16 cellular contexts compared by ENCODE assay signal in the genomic region with DNA sequence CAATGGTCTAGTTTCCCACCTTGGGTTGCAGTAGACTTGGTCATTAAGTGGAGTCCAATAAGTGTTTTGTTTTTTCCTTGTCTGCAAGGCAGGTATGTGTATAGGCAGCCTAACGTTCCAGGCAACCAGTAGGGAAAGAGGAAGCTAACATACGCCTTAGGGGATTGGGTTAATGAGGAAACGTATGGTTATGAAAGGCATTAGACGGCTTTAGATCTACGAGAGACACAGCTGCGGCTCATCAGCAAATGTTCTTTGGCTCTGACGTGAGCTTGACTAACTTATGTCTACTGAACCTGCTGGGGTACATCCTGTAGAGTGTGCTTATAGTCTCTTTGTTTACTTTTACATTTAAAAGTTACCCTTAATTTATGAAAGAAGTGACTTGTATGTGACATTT.
DNase-seq lines count a peak whose midpoint lies in the region; ATAC-seq and TF ChIP-seq lines count a peak whose summit lies in the region.
"Had no signal": no experiment of that assay in that cellular context is flagged by ENCODE, and none has a peak within 500 bp of the region (broad histone marks: within the 10 kb centered on the region; RNA-seq: fewer than 3 reads in every experiment).

No MANE protein-coding gene starts in this region.

- no TSS peak for BruUV-seq in IMR-90 (replicated peaks; lab: Mats Ljungman, UMichigan)

- peak overlapping the region; percentile 48; the same call in 1 of the 2 replicates for H2AK5ac ChIP-seq in IMR-90 (ENCODE audit: low read depth, low read length)

- no peaks in the 10 kb centered on the region for H3K36me3 ChIP-seq in IMR-90 (ENCODE audit: control insufficient read depth, insufficient read depth, low read length)
- H3K36me3 ChIP-seq: breast epithelium, stomach had no signal

- H2BK20ac ChIP-seq in IMR-90 (ENCODE audit: low read depth, low read length), result no peak overlapping the region

- no peaks in the 10 kb centered on the region for H4K20me1 ChIP-seq in IMR-90 (ENCODE audit: insufficient read depth, low read length)

- H2BK15ac ChIP-seq in IMR-90 (ENCODE audit: low read depth, low read length), result 0 out of 3 replicates have a peak overlapping the region, but pooled peaks have one; percentile 27

- 0 out of 4 replicates have a peak overlapping the region, but pooled peaks of 1 of the 2 experiments have one; percentile 23 for H4K8ac ChIP-seq in IMR-90 (ENCODE audit: low read depth in 2 of 2, low read length in 2 of 2)

- TF ChIP-seq CTCF in IMR-90 (conservative IDR thresholded peaks at IDR 0.05; ENCODE audit: low read depth, low read length), result no peak
- TF ChIP-seq CTCF in RWPE1 (conservative IDR thresholded peaks at IDR 0.05; ENCODE audit: low read depth), result no peak

- H3K23ac ChIP-seq in IMR-90 (ENCODE audit: low read depth, low read length), result 0 out of 2 replicates have a peak overlapping the region, but pooled peaks have one; percentile 13

- no peak for TF ChIP-seq RAD21 in IMR-90 (IDR thresholded peaks at IDR 0.05; ENCODE audit: low read length)

- H3K9me1 ChIP-seq in IMR-90 (ENCODE audit: insufficient read depth, low read length), result peaks cover 3% of the 10 kb centered on the region; the same call in 1 of the 2 replicates

- H3K27me3 ChIP-seq in IMR-90 (ENCODE audit: control insufficient read depth, insufficient read depth, low read length), result no peaks in the 10 kb centered on the region
- H3K27me3 ChIP-seq: breast epithelium, stomach had no signal

- no peak overlapping the region for H3K4ac ChIP-seq in IMR-90 (ENCODE audit: low read depth, low read length)

- peaks cover 5% of the 10 kb centered on the region for H3K4me1 ChIP-seq in IMR-90 (ENCODE audit: control insufficient read depth, insufficient read depth, low read length)
- H3K4me1 ChIP-seq: breast epithelium had no signal

- peaks cover 9 to 13% of the 10 kb centered on the region in 2 experiments for H3K79me1 ChIP-seq in IMR-90 (ENCODE audit: low read depth in 1 of 2, low read length in 2 of 2)

- 43% methylated on average over 1 of the region's 7 CpGs; no CpG with 5 or more reads in 1 of the 2 experiments for WGBS in IMR-90 (ENCODE audit: extremely low coverage in 2 of 2, insufficient read length in 1 of 2), 2 experiments

- in situ Hi-C loops in IMR-90 (cut with MboI; ENCODE audit: low sequenced_read_pairs), result no loop called here

- no peak overlapping the region for H4K91ac ChIP-seq in IMR-90 (ENCODE audit: insufficient read depth, low read depth, low read length)

- H3K14ac ChIP-seq in IMR-90 (replicated peaks; ENCODE audit: low read depth, low read length), result no peak overlapping the region

- no peak for TF ChIP-seq POLR2A in IMR-90 (IDR thresholded peaks at IDR 0.05; ENCODE audit: low read depth, low read length)

- H2AFZ ChIP-seq in IMR-90 (replicated peaks; ENCODE audit: low read length, poor library complexity), result no peak overlapping the region

- ATAC-seq in IMR-90 (ENCODE audit: low read depth) (no peak), sciatic nerve (peak; percentile 48), HG02884 (IDR thresholded peaks at IDR 0.05; ENCODE audit: unreplicated experiment) (no peak), GM21737 (IDR thresholded peaks at IDR 0.05; ENCODE audit: unreplicated experiment) (no peak)
- ATAC-seq: Panc1 had no signal

- no peak overlapping the region for H3K56ac ChIP-seq in IMR-90 (ENCODE audit: extremely low read depth, insufficient read depth, low read length)

- no peak overlapping the region for H3K4me3 ChIP-seq in IMR-90 (ENCODE audit: insufficient read depth, low read depth, low read length)
- H3K4me3 ChIP-seq: breast epithelium, stomach had no signal

- no peak overlapping the region for H2AK9ac ChIP-seq in IMR-90 (replicated peaks; ENCODE audit: low read depth, low read length, poor library complexity)

- H3K27ac ChIP-seq in IMR-90 (ENCODE audit: insufficient read depth, low read length) (no peak overlapping the region), RWPE1 (no peak overlapping the region)
- H3K27ac ChIP-seq: breast epithelium, stomach had no signal

- intact Hi-C loops in IMR-90 (cut with micrococcal nuclease) (no loop called here), sciatic nerve (cut with DNase I) (no loop called here)

- no peak overlapping the region for H3K9ac ChIP-seq in IMR-90 (ENCODE audit: low read depth, low read length)

- POLR2A ChIA-PET in IMR-90 (lab: Charles Lee; ENCODE audit: unreplicated experiment), result no interaction called here
- POLR2A ChIA-PET in RWPE1 (lab: Yijun Ruan, JAX; ENCODE audit: low non-redundant PET), result no interaction called here

- dilution Hi-C loops in IMR-90 (cut with HindIII; ENCODE audit: low sequenced_read_pairs, unreplicated experiment), result no loop called here

- DNase-seq in IMR-90 (peak; percentile 29), OCI-M1 (lab: John Stamatoyannopoulos, UW) (peak; percentile 38), foreskin melanocyte (peak; percentile 38), sciatic nerve (ENCODE audit: low spot score) (no peak), RWPE1 (ENCODE audit: low spot score) (no peak), NCI-H187 treated with DMSO at 0.1 percent for 48 hours (lab: John Stamatoyannopoulos, UW) (no peak)
- DNase-seq: activated CD4-positive, alpha-beta T cell treated with anti-CD3 and anti-CD28 coated beads, Interleukin-2, amount 50 U/mL, for 1 hour; activated naive CD8-positive, alpha-beta T cell treated with anti-CD3 and anti-CD28 coated beads for 36 hours; CD4-positive, CD25-positive, alpha-beta regulatory T cell; DND-41; effector CD8-positive, alpha-beta T cell; stomach had no signal

- H2BK120ac ChIP-seq in IMR-90 (ENCODE audit: low read depth, low read length), result no peak overlapping the region

- H4K5ac ChIP-seq in IMR-90 (ENCODE audit: low read depth, low read length), result no peak overlapping the region

- H2BK5ac ChIP-seq in IMR-90 (ENCODE audit: low read depth, low read length, poor library complexity, severe bottlenecking), result no peak overlapping the region

- H3K9me3 ChIP-seq in IMR-90 (ENCODE audit: control insufficient read depth, insufficient read depth, low read length), result no peaks in the 10 kb centered on the region
- H3K9me3 ChIP-seq: breast epithelium, stomach had no signal

- H3K18ac ChIP-seq in IMR-90 (ENCODE audit: low read depth, low read length), result no peak overlapping the region

- CTCF ChIA-PET in IMR-90 (lab: Yijun Ruan, JAX) (no interaction called here), RWPE1 (lab: Yijun Ruan, JAX) (no interaction called here)

- no peak overlapping the region for H3K4me2 ChIP-seq in IMR-90 (ENCODE audit: low read depth, low read length)

TF ChIP-seq in IMR-90, 13 proteins besides CTCF, POLR2A, EP300 and RAD21:
- TF ChIP-seq CEBPB (IDR thresholded peaks at IDR 0.05; ENCODE audit: low read depth, low read length) (no peak), MAZ (IDR thresholded peaks at IDR 0.05; ENCODE audit: borderline replicate concordance, low read depth, low read length) (no peak), RFX5 (IDR thresholded peaks at IDR 0.05; ENCODE audit: low read depth, low read length) (no peak), MAFK (IDR thresholded peaks at IDR 0.05; ENCODE audit: low read depth, low read length) (no peak), NFE2L2 (IDR thresholded peaks at IDR 0.05; ENCODE audit: low read depth, low read length) (no peak), MXI1 (IDR thresholded peaks at IDR 0.05; ENCODE audit: borderline replicate concordance, low read depth, low read length) (no peak), BHLHE40 (IDR thresholded peaks at IDR 0.05; ENCODE audit: low read depth, low read length) (no peak), RCOR1 (IDR thresholded peaks at IDR 0.05; ENCODE audit: insufficient replicate concordance, low read length) (no peak), FOS (IDR thresholded peaks at IDR 0.05; ENCODE audit: low read depth, low read length) (no peak), CHD1 (IDR thresholded peaks at IDR 0.05; ENCODE audit: low read depth, low read length) (no peak), SMC3 (IDR thresholded peaks at IDR 0.05; ENCODE audit: low read depth, low read length) (no peak)
- TF ChIP-seq, protein P1, sequence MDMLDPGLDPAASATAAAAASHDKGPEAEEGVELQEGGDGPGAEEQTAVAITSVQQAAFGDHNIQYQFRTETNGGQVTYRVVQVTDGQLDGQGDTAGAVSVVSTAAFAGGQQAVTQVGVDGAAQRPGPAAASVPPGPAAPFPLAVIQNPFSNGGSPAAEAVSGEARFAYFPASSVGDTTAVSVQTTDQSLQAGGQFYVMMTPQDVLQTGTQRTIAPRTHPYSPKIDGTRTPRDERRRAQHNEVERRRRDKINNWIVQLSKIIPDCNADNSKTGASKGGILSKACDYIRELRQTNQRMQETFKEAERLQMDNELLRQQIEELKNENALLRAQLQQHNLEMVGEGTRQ (IDR thresholded peaks at IDR 0.05; ENCODE audit: low read depth, low read length), result no peak
- TF ChIP-seq, protein P2, sequence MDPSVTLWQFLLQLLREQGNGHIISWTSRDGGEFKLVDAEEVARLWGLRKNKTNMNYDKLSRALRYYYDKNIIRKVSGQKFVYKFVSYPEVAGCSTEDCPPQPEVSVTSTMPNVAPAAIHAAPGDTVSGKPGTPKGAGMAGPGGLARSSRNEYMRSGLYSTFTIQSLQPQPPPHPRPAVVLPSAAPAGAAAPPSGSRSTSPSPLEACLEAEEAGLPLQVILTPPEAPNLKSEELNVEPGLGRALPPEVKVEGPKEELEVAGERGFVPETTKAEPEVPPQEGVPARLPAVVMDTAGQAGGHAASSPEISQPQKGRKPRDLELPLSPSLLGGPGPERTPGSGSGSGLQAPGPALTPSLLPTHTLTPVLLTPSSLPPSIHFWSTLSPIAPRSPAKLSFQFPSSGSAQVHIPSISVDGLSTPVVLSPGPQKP (IDR thresholded peaks at IDR 0.05; ENCODE audit: borderline replicate concordance, low read depth, low read length), result no peak

Comparison
In these comparisons a context has a peak if more than half of its experiments do, and no peak if none do; other contexts are left out.
1. DNase-seq: peak in IMR-90 (single experiment), OCI-M1 (single experiment) and foreskin melanocyte (single experiment); none in sciatic nerve (single experiment), RWPE1 (single experiment) and NCI-H187 treated with DMSO at 0.1 percent for 48 hours (single experiment).